17 cellular contexts compared by ENCODE assay signal in the genomic region with DNA sequence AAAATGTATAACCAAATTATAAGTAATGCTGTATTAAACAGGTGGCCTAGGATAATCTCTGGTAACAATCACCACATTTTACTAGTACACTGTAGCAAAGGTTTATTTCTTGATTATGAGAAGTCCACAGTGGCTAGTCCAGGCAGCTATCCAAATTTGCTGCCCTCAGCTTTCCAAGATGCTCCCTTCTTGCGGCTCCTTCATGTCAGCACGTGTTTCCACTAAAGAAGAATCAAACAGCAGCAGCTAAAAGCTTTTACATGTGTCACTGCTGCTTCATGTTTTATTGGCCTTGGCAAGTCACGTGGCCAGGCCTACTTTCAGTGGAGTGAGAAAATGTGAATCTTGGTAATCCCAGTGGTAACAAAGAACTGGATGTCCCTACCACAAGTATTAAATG. TPM values are rescaled to one million over a fixed set of nuclear protein-coding genes. Genes with fewer than 3 reads are reported as not detected.
DNase-seq lines count a peak whose midpoint lies in the region; ATAC-seq, FAIRE-seq and TF ChIP-seq lines count a peak whose summit lies in the region.
"Had no signal": no experiment of that assay in that cellular context is flagged by ENCODE, and none has a peak within 500 bp of the region (broad histone marks: within the 10 kb centered on the region; RNA-seq: fewer than 3 reads in every experiment).

No MANE protein-coding gene starts in this region.

- TF ChIP-seq EP300 in GM12878 (IDR thresholded peaks at IDR 0.05; ENCODE audit: borderline replicate concordance in 1 of 2, control insufficient read depth in 1 of 2, low read depth in 2 of 2, low read length in 2 of 2), result no peak

- DNase-seq in DMS 273 (lab: John Stamatoyannopoulos, UW; ENCODE audit: unreplicated experiment) (peak; percentile 6), DMS 273 treated with DMSO at 0.1 percent for 48 hours (lab: John Stamatoyannopoulos, UW) (no peak), GM12878 (ENCODE audit: low read depth, low spot score) (no peak), left ventricle myocardium inferior (peak; percentile 16), smooth muscle cell (lab: John Stamatoyannopoulos, UW; ENCODE audit: unreplicated experiment) (no peak), G401 (ENCODE audit: low spot score) (no peak), NOMO-1 treated with DMSO at 0.1 percent for 48 hours (lab: John Stamatoyannopoulos, UW; ENCODE audit: unreplicated experiment) (no peak)
- DNase-seq: CD8-positive, alpha-beta T cell; KBM-7; NCI-H1417 treated with DMSO at 0.1 percent for 48 hours; NCI-H446; PC-3; SW 1271; WERI-Rb-1 had no signal

- no peak for TF ChIP-seq POLR2A in GM12878 (IDR thresholded peaks at IDR 0.05; ENCODE audit: low read depth, low read length)

- H3K9me3 ChIP-seq in GM12878 (replicated peaks; ENCODE audit: control insufficient read depth, insufficient read depth, low read length) (no peaks in the 10 kb centered on the region; the same call in 2 of the 3 replicates), left ventricle myocardium inferior (replicated peaks) (no peaks in the 10 kb centered on the region), smooth muscle cell (replicated peaks; ENCODE audit: low read depth) (no peaks in the 10 kb centered on the region)

- H3K4me3 ChIP-seq in GM12878 (no peak overlapping the region), left ventricle myocardium inferior (no peak overlapping the region), smooth muscle cell (no peak overlapping the region)

- H3K4me2 ChIP-seq in GM12878 (ENCODE audit: control insufficient read depth, insufficient read depth), result no peak overlapping the region
- H3K4me2 ChIP-seq in smooth muscle cell, result no peak overlapping the region

- H3K79me2 ChIP-seq in GM12878 (ENCODE audit: control insufficient read depth, insufficient read depth, low read length) (no peaks in the 10 kb centered on the region), smooth muscle cell (ENCODE audit: low read depth) (peaks cover 24% of the 10 kb centered on the region)

- SMC1A ChIA-PET in GM12878 (lab: Charles Lee; ENCODE audit: uncharacterized antibody, unreplicated experiment), result interaction anchor here (1.2 kb wide), 1 partner anchor 44 kb away, joined by 3 read pairs; no protein-coding TSS in a partner anchor

- no peaks in the 10 kb centered on the region for H4K20me1 ChIP-seq in GM12878 (ENCODE audit: control insufficient read depth, insufficient read depth)
- H4K20me1 ChIP-seq in smooth muscle cell (ENCODE audit: low read depth), result no peaks in the 10 kb centered on the region

- ATAC-seq in GM12878, result no peak
- ATAC-seq in HG03457 (IDR thresholded peaks at IDR 0.05; ENCODE audit: unreplicated experiment), result no peak
- ATAC-seq: CD8-positive, alpha-beta T cell; HCT116; PC-3 had no signal

- no peak overlapping the region for H3K9ac ChIP-seq in GM12878 (ENCODE audit: control insufficient read depth, insufficient read depth, low read length)
- H3K9ac ChIP-seq in smooth muscle cell (ENCODE audit: low read depth), result no peak overlapping the region

- FAIRE-seq in GM12878 (lab: Jason Lieb, UNC), result no peak

- 59% methylated on average over 3 of the region's 3 CpGs for WGBS in GM12878 (ENCODE audit: insufficient coverage, insufficient replicate concordance, low lambda C conversion rate, missing lambda C conversion rate)
- WGBS in smooth muscle cell (ENCODE audit: low lambda C conversion rate), result 41% methylated on average over 3 of the region's 3 CpGs

- H3K27me3 ChIP-seq in GM12878 (replicated peaks in 1 of 2; ENCODE audit: control insufficient read depth in 2 of 2, insufficient read depth in 2 of 2, low read length in 1 of 2), result no peaks in the 10 kb centered on the region
- H3K27me3 ChIP-seq in left ventricle myocardium inferior (ENCODE audit: low read depth), result no peaks in the 10 kb centered on the region
- no peaks in the 10 kb centered on the region for H3K27me3 ChIP-seq in smooth muscle cell (ENCODE audit: low read depth)

- H3F3A ChIP-seq in smooth muscle cell (ENCODE audit: low read depth), result no peaks in the 10 kb centered on the region

- no peaks in the 10 kb centered on the region for H3K36me3 ChIP-seq in GM12878 (ENCODE audit: control insufficient read depth in 2 of 2, insufficient read depth in 2 of 2, low read length in 1 of 2)
- no peaks in the 10 kb centered on the region for H3K36me3 ChIP-seq in left ventricle myocardium inferior
- no peaks in the 10 kb centered on the region for H3K36me3 ChIP-seq in smooth muscle cell (ENCODE audit: low read depth)
- H3K36me3 ChIP-seq: WERI-Rb-1 had no signal

- CTCF ChIA-PET in GM12878 (lab: Yijun Ruan, JAX), result no interaction called here

- TF ChIP-seq RAD21 in GM12878 (IDR thresholded peaks at IDR 0.05; ENCODE audit: insufficient read depth, low read depth, low read length), result no peak

- H3K27ac ChIP-seq in GM12878 (ENCODE audit: control insufficient read depth, insufficient read depth), result no peak overlapping the region
- H3K27ac ChIP-seq in left ventricle myocardium inferior (replicated peaks), result peak overlapping the region; percentile 31
- H3K27ac ChIP-seq in smooth muscle cell (ENCODE audit: low read depth), result no peak overlapping the region
- H3K27ac ChIP-seq: 22Rv1, WERI-Rb-1 had no signal

- no TSS peak for BruUV-seq in GM12878 (replicated peaks; lab: Mats Ljungman, UMichigan)

- in situ Hi-C loops in GM12878 (cut with MboI) (no loop called here), G401 (cut with HindIII; ENCODE audit: low sequenced_read_pairs) (no loop called here)

- POLR2A ChIA-PET in GM12878 (lab: Charles Lee), result interaction anchor here (0.6 kb wide), 1 partner anchor 19 kb away, joined by 6 read pairs; no protein-coding TSS in a partner anchor

- H3K4me1 ChIP-seq in GM12878 (ENCODE audit: control insufficient read depth, insufficient read depth, low read length) (no peaks in the 10 kb centered on the region; the same call in 1 of the 2 replicates), left ventricle myocardium inferior (peaks cover 18% of the 10 kb centered on the region), smooth muscle cell (ENCODE audit: low read depth) (no peaks in the 10 kb centered on the region)

- intact Hi-C loops in GM12878 (cut with micrococcal nuclease; ENCODE audit: unreplicated experiment) (no loop called here), left ventricle myocardium inferior (cut with micrococcal nuclease) (loop anchor here (10.0 kb wide), 2 partner anchors 131 to 361 kb away; no protein-coding TSS in a partner anchor)

- RAD21 ChIA-PET in GM12878 (lab: Charles Lee; ENCODE audit: unreplicated experiment), result no interaction called here

- TF ChIP-seq CTCF in GM12878 (IDR thresholded peaks at IDR 0.05 in 2 of 3, conservative IDR thresholded peaks at IDR 0.05 in 1 of 3; ENCODE audit: control insufficient read depth in 2 of 3, extremely low read depth in 1 of 3, insufficient read depth in 1 of 3, low read depth in 3 of 3, low read length in 3 of 3) (no peak), left ventricle myocardium inferior (IDR thresholded peaks at IDR 0.05; ENCODE audit: borderline replicate concordance) (no peak), smooth muscle cell (IDR thresholded peaks at IDR 0.05; ENCODE audit: borderline replicate concordance, insufficient read depth, poor library complexity, severe bottlenecking) (no peak)

- no peak overlapping the region for H2AFZ ChIP-seq in GM12878 (ENCODE audit: control insufficient read depth, low read depth, low read length)
- peak overlapping the region; percentile 45 for H2AFZ ChIP-seq in smooth muscle cell (ENCODE audit: low read depth)

TF ChIP-seq in GM12878, 131 proteins besides CTCF, POLR2A, EP300 and RAD21:
- TF ChIP-seq RAD51 (IDR thresholded peaks at IDR 0.05) (0 out of 2 replicates have a peak, but pooled peaks have one; percentile 15), PAX8 (IDR thresholded peaks at IDR 0.05) (no peak)

RNA-seq across cellular contexts. Expression of a gene that starts 5.6 kb away (rescaled TPM):
- 56.8 and 65.8 TPM in 2 replicates for total RNA-seq in GM12878 (2013; cell fraction: nucleolus; rRNA removed)
- total RNA-seq in GM12878 (2014; rRNA removed) (3.8 and 4.8 TPM in 2 replicates), GM12878 (2014; rRNA removed; fragmentation: Illumina TruSeq; extraction: Trizol) (3.1 and 4.2 TPM in 2 replicates), GM12878 (2021) (3.4 and 4.4 TPM in 2 replicates), left ventricle myocardium inferior (25.3 TPM), smooth muscle cell (50.6 and 53.8 TPM in 2 replicates)
- polyA plus RNA-seq in GM12878 (2011; ENCODE audit: low read depth), result 0.67 TPM
- polyA plus RNA-seq in GM12878 (2011; rRNA removed) (4.0 and 4.7 TPM in 2 replicates), GM12878 (2014; fragmentation: Illumina TruSeq; extraction: Trizol) (1.3 and 1.7 TPM in 2 replicates), GM12878 (2014; fragmentation: Nextera tagmentation; extraction: Ambion mirVana) (1 to 10 TPM; 1.3 to 4.3 TPM), GM12878 (2014; rRNA removed) (0.79 and 1.3 TPM in 2 replicates), GM12878 (2016; fragmentation: Nextera tagmentation; extraction: Ambion mirVana) (1 to 10 TPM; 1.3 to 3.0 TPM), smooth muscle cell (40.9 and 42.9 TPM in 2 replicates)
- 3.5 and 4.0 TPM in 2 replicates for polyA plus RNA-seq in GM12878 (2011; cell fraction: cytosol; rRNA removed)
- polyA plus RNA-seq in GM12878 (2011; cell fraction: nucleus; rRNA removed), result 9.4 and 12.8 TPM in 2 replicates
- 1.8 and 2.0 TPM in 2 replicates for polyA plus RNA-seq in GM12878 (2012)
- polyA minus RNA-seq in GM12878 (2011; rRNA and poly(A)+ RNA removed), result 31.4 and 38.2 TPM in 2 replicates
- polyA minus RNA-seq in GM12878 (2011; cell fraction: cytosol; rRNA and poly(A)+ RNA removed), result 6.5 and 7.1 TPM in 2 replicates
- polyA minus RNA-seq in GM12878 (2011; cell fraction: nucleus; rRNA and poly(A)+ RNA removed), result 30.6 and 45.5 TPM in 2 replicates
- 0.20 and 2.3 TPM in 2 replicates for total RNA-seq in G401 (2014; rRNA removed; shearing (Covaris generic))

Comparison
In these comparisons a context has a peak if more than half of its experiments do, and no peak if none do; other contexts are left out.
1. DNase-seq: peak in DMS 273 (single experiment) and left ventricle myocardium inferior (single experiment); none in DMS 273 treated with DMSO at 0.1 percent for 48 hours (single experiment), GM12878 (single experiment), smooth muscle cell (single experiment), G401 (single experiment) and NOMO-1 treated with DMSO at 0.1 percent for 48 hours (single experiment).